Comparison of ENCODE assay signal across 1 cellular context in the genomic region with DNA sequence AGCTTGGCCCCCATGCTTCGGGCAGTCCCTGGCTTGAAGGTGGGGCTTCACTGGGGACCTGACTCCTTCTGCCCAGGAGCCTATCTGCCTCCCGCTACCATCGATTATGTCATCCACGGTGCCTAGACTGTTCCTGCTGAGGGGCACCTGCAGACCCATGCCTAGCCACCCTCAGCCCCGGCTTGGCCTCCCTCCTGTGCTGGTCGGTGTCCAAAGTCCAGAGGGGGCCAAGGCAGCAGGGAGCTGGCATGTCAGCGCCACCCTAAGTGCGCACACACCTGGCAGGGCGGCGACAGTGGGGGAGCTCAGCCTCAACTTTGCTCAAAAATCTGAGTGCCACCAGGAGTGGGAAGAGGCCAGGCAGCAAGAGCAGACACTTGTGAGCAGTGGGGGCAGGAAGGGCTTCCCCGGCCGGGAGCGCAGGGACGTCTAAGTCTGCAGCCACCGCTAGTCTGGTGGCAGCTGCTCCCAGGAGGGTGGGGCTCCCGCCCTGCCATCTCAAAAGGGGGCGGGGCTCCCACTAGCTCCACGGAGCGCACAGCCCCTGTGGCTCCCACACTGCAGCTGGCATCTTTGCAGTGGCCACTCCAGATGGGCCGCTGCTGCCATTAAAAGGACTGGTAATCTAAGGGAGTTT.
TF ChIP-seq lines count a peak whose summit lies in the region.

No MANE protein-coding gene starts in this region.

TF ChIP-seq in GM12878, 131 proteins besides CTCF, POLR2A, EP300 and RAD21 (continued from another document):
- TF ChIP-seq, protein P1, sequence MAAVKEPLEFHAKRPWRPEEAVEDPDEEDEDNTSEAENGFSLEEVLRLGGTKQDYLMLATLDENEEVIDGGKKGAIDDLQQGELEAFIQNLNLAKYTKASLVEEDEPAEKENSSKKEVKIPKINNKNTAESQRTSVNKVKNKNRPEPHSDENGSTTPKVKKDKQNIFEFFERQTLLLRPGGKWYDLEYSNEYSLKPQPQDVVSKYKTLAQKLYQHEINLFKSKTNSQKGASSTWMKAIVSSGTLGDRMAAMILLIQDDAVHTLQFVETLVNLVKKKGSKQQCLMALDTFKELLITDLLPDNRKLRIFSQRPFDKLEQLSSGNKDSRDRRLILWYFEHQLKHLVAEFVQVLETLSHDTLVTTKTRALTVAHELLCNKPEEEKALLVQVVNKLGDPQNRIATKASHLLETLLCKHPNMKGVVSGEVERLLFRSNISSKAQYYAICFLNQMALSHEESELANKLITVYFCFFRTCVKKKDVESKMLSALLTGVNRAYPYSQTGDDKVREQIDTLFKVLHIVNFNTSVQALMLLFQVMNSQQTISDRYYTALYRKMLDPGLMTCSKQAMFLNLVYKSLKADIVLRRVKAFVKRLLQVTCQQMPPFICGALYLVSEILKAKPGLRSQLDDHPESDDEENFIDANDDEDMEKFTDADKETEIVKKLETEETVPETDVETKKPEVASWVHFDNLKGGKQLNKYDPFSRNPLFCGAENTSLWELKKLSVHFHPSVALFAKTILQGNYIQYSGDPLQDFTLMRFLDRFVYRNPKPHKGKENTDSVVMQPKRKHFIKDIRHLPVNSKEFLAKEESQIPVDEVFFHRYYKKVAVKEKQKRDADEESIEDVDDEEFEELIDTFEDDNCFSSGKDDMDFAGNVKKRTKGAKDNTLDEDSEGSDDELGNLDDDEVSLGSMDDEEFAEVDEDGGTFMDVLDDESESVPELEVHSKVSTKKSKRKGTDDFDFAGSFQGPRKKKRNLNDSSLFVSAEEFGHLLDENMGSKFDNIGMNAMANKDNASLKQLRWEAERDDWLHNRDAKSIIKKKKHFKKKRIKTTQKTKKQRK (IDR thresholded peaks at IDR 0.05; ENCODE audit: low read depth, low read length), result no peak
- TF ChIP-seq CHD4 (IDR thresholded peaks at IDR 0.05) (no peak), GATAD2B (conservative IDR thresholded peaks at IDR 0.05; ENCODE audit: low read depth) (no peak), RAD51 (IDR thresholded peaks at IDR 0.05) (no peak), DPF2 (IDR thresholded peaks at IDR 0.05) (no peak), JUND (IDR thresholded peaks at IDR 0.05; ENCODE audit: low read depth, low read length) (no peak), FOXK2 (IDR thresholded peaks at IDR 0.05) (no peak), SPI1 (IDR thresholded peaks at IDR 0.05; ENCODE audit: borderline replicate concordance, insufficient read depth, low read depth, low read length) (no peak), ZNF274 (IDR thresholded peaks at IDR 0.05; ENCODE audit: insufficient read depth, insufficient read length) (no peak), TAF1 (IDR thresholded peaks at IDR 0.05; ENCODE audit: borderline replicate concordance, low read depth, low read length) (no peak), NFXL1 (IDR thresholded peaks at IDR 0.05; ENCODE audit: borderline replicate concordance) (no peak)
- TF ChIP-seq, protein P2, sequence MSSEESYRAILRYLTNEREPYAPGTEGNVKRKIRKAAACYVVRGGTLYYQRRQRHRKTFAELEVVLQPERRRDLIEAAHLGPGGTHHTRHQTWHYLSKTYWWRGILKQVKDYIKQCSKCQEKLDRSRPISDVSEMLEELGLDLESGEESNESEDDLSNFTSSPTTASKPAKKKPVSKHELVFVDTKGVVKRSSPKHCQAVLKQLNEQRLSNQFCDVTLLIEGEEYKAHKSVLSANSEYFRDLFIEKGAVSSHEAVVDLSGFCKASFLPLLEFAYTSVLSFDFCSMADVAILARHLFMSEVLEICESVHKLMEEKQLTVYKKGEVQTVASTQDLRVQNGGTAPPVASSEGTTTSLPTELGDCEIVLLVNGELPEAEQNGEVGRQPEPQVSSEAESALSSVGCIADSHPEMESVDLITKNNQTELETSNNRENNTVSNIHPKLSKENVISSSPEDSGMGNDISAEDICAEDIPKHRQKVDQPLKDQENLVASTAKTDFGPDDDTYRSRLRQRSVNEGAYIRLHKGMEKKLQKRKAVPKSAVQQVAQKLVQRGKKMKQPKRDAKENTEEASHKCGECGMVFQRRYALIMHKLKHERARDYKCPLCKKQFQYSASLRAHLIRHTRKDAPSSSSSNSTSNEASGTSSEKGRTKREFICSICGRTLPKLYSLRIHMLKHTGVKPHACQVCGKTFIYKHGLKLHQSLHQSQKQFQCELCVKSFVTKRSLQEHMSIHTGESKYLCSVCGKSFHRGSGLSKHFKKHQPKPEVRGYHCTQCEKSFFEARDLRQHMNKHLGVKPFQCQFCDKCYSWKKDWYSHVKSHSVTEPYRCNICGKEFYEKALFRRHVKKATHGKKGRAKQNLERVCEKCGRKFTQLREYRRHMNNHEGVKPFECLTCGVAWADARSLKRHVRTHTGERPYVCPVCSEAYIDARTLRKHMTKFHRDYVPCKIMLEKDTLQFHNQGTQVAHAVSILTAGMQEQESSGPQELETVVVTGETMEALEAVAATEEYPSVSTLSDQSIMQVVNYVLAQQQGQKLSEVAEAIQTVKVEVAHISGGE (CRISPR knock-in tag; IDR thresholded peaks at IDR 0.05), result no peak
- TF ChIP-seq, protein P3, sequence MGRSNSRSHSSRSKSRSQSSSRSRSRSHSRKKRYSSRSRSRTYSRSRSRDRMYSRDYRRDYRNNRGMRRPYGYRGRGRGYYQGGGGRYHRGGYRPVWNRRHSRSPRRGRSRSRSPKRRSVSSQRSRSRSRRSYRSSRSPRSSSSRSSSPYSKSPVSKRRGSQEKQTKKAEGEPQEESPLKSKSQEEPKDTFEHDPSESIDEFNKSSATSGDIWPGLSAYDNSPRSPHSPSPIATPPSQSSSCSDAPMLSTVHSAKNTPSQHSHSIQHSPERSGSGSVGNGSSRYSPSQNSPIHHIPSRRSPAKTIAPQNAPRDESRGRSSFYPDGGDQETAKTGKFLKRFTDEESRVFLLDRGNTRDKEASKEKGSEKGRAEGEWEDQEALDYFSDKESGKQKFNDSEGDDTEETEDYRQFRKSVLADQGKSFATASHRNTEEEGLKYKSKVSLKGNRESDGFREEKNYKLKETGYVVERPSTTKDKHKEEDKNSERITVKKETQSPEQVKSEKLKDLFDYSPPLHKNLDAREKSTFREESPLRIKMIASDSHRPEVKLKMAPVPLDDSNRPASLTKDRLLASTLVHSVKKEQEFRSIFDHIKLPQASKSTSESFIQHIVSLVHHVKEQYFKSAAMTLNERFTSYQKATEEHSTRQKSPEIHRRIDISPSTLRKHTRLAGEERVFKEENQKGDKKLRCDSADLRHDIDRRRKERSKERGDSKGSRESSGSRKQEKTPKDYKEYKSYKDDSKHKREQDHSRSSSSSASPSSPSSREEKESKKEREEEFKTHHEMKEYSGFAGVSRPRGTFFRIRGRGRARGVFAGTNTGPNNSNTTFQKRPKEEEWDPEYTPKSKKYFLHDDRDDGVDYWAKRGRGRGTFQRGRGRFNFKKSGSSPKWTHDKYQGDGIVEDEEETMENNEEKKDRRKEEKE (IDR thresholded peaks at IDR 0.05), result no peak
